In genomic region chr2:29317801-29318485, GRCh38 we compare ENCODE assay signal across 12 cellular contexts.
"Had no signal": no experiment of that assay in that cellular context is flagged by ENCODE, and none has a peak within 500 bp of the region (broad histone marks: within the 10 kb centered on the region; RNA-seq: fewer than 3 reads in every experiment).

No MANE protein-coding gene starts in this region.

- H3K4me1 ChIP-seq: breast epithelium, tibial artery had no signal

- H3K4me3 Mint-ChIP-seq: activated CD4-positive, alpha-beta memory T cell treated with anti-CD3 and anti-CD28 coated beads for 36 hours; activated naive CD8-positive, alpha-beta T cell treated with anti-CD3 and anti-CD28 coated beads for 36 hours had no signal

- H3K27ac ChIP-seq: breast epithelium, tibial artery, VCaP had no signal

- H3K36me3 Mint-ChIP-seq: activated CD4-positive, alpha-beta memory T cell treated with anti-CD3 and anti-CD28 coated beads for 36 hours; activated naive CD8-positive, alpha-beta T cell treated with anti-CD3 and anti-CD28 coated beads for 36 hours had no signal

- H3K4me3 ChIP-seq: breast epithelium, heart left ventricle, pancreas, tibial artery had no signal

- H3K9me3 ChIP-seq: breast epithelium, heart left ventricle, pancreas, tibial artery had no signal

- H3K9me3 Mint-ChIP-seq: activated CD4-positive, alpha-beta memory T cell treated with anti-CD3 and anti-CD28 coated beads for 36 hours; activated naive CD8-positive, alpha-beta T cell treated with anti-CD3 and anti-CD28 coated beads for 36 hours had no signal

- H3K27ac Mint-ChIP-seq: activated CD4-positive, alpha-beta memory T cell treated with anti-CD3 and anti-CD28 coated beads for 36 hours; activated naive CD8-positive, alpha-beta T cell treated with anti-CD3 and anti-CD28 coated beads for 36 hours had no signal

- H3K27me3 ChIP-seq: pancreas had no signal

- H3K36me3 ChIP-seq: breast epithelium, heart left ventricle, pancreas, tibial artery had no signal

- DNase-seq: activated CD4-positive, alpha-beta memory T cell treated with anti-CD3 and anti-CD28 coated beads for 36 hours; activated gamma-delta T cell treated with Interleukin-2 at 50 U/mL for 16 hours; activated naive CD8-positive, alpha-beta T cell treated with anti-CD3 and anti-CD28 coated beads for 36 hours; activated T-cell treated with anti-CD3 and anti-CD28 coated beads, Interleukin-2, amount 50 U/mL, for 48 hours; foreskin melanocyte; heart left ventricle; pancreas; retina; T-helper 9 cell had no signal
